ENCODE assay signal across 10 cellular contexts in genomic region chr4:2860391-2861348, GRCh38. TPM values are rescaled to one million over a fixed set of nuclear protein-coding genes. Genes with fewer than 3 reads are reported as not detected.
DNase-seq lines count a peak whose midpoint lies in the region; ATAC-seq and TF ChIP-seq lines count a peak whose summit lies in the region.
"Had no signal": no experiment of that assay in that cellular context is flagged by ENCODE, and none has a peak within 500 bp of the region (broad histone marks: within the 10 kb centered on the region; RNA-seq: fewer than 3 reads in every experiment).

No MANE protein-coding gene starts in this region.

- peaks cover 88% of the 10 kb centered on the region for H4K20me1 ChIP-seq in hepatocyte (ENCODE audit: insufficient read depth, poor library complexity, severe bottlenecking)

- H3K9me3 ChIP-seq in hepatocyte (ENCODE audit: low read depth) (no peaks in the 10 kb centered on the region), psoas muscle (no peaks in the 10 kb centered on the region)

- TF ChIP-seq CTCF in HFFc6 (IDR thresholded peaks at IDR 0.05) (no peak), hepatocyte (IDR thresholded peaks at IDR 0.05; ENCODE audit: poor library complexity) (no peak), psoas muscle (IDR thresholded peaks at IDR 0.05) (no peak)

- intact Hi-C loops in psoas muscle (cut with DNase I) = no loop called here

- H2AFZ ChIP-seq in hepatocyte = no peak overlapping the region

- H3K27me3 Mint-ChIP-seq in HFFc6 (ENCODE audit: insufficient read depth) = no peaks in the 10 kb centered on the region; the same call in none of the 2 replicates
- no peaks in the 10 kb centered on the region for H3K27me3 Mint-ChIP-seq in activated naive CD8-positive, alpha-beta T cell treated with anti-CD3 and anti-CD28 coated beads for 36 hours

- H3K4me3 ChIP-seq in hepatocyte (no peak overlapping the region), psoas muscle (no peak overlapping the region)
- H3K4me3 ChIP-seq: SK-N-MC had no signal

- DNase-seq in HFFc6 (no peak), hepatocyte (ENCODE audit: low spot score) (no peak), psoas muscle (peak in 1 of 2 donors; percentile 59), DMS79 treated with DMSO at 0.1 percent for 48 hours (lab: John Stamatoyannopoulos, UW) (no peak), HT-29 (ENCODE audit: low spot score) (no peak), AG20443 (ENCODE audit: low spot score) (no peak)
- DNase-seq in activated naive CD8-positive, alpha-beta T cell treated with anti-CD3 and anti-CD28 coated beads for 36 hours = no peak
- DNase-seq: Kasumi-1 had no signal

- H3K27me3 ChIP-seq in hepatocyte (no peaks in the 10 kb centered on the region), psoas muscle (ENCODE audit: insufficient read depth in 3 of 3, low read length in 2 of 3) (no peaks in the 10 kb centered on the region)

- peaks cover 54% of the 10 kb centered on the region for H3K4me1 ChIP-seq in hepatocyte (ENCODE audit: insufficient read depth)
- H3K4me1 ChIP-seq in psoas muscle = peaks cover 92% of the 10 kb centered on the region

- no peaks in the 10 kb centered on the region for H3K9me2 ChIP-seq in hepatocyte (replicated peaks; ENCODE audit: insufficient read depth)

- ATAC-seq in psoas muscle (peak in 3 of 4 donors; percentile 25 to 50 (median 48)), GM18517 (IDR thresholded peaks at IDR 0.05; ENCODE audit: unreplicated experiment) (no peak)

- peaks cover 65% of the 10 kb centered on the region for H3K4me1 Mint-ChIP-seq in HFFc6 (ENCODE audit: low read depth)
- H3K4me1 Mint-ChIP-seq in activated naive CD8-positive, alpha-beta T cell treated with anti-CD3 and anti-CD28 coated beads for 36 hours = peaks cover 56% of the 10 kb centered on the region

- H3K4me3 Mint-ChIP-seq in HFFc6 = peak overlapping the region; percentile 43
- H3K4me3 Mint-ChIP-seq in activated naive CD8-positive, alpha-beta T cell treated with anti-CD3 and anti-CD28 coated beads for 36 hours = no peak overlapping the region

- H3K36me3 ChIP-seq in hepatocyte (replicated peaks; ENCODE audit: insufficient read depth, low read depth) (no peaks in the 10 kb centered on the region), psoas muscle (ENCODE audit: insufficient read depth in 1 of 2, low read depth in 1 of 2) (no peaks in the 10 kb centered on the region)

- H3K4me2 ChIP-seq in hepatocyte = peak overlapping the region; percentile 59

- 66% methylated on average over 6 of the region's 6 CpGs for WGBS in hepatocyte (ENCODE audit: low lambda C conversion rate, missing lambda C conversion rate)
- WGBS in psoas muscle, 3 donors = 59 to 64% (median 64%) methylated on average over 6 of the region's 6 CpGs

- H3K27ac Mint-ChIP-seq in HFFc6 = peak overlapping the region; percentile 79
- peak overlapping the region; percentile 40 for H3K27ac Mint-ChIP-seq in activated naive CD8-positive, alpha-beta T cell treated with anti-CD3 and anti-CD28 coated beads for 36 hours

- H3K27ac ChIP-seq in hepatocyte = peak overlapping the region; percentile 59
- peak overlapping the region; percentile 81 for H3K27ac ChIP-seq in psoas muscle
- H3K27ac ChIP-seq: SK-N-MC had no signal

- H3K36me3 Mint-ChIP-seq in HFFc6 (ENCODE audit: low read depth) = peaks cover 14% of the 10 kb centered on the region
- peaks cover 20% of the 10 kb centered on the region for H3K36me3 Mint-ChIP-seq in activated naive CD8-positive, alpha-beta T cell treated with anti-CD3 and anti-CD28 coated beads for 36 hours

- H3K79me2 ChIP-seq in hepatocyte = peaks cover 97% of the 10 kb centered on the region

- H3K9me3 Mint-ChIP-seq in HFFc6 = no peaks in the 10 kb centered on the region
- no peaks in the 10 kb centered on the region for H3K9me3 Mint-ChIP-seq in activated naive CD8-positive, alpha-beta T cell treated with anti-CD3 and anti-CD28 coated beads for 36 hours

RNA-seq across cellular contexts. Expression of gene ADD1, which starts 17.0 kb away (rescaled TPM):
- total RNA-seq in HFFc6 (2021; fragmentation: NEBNext Ultra II Directional; extraction: Animal tissue kit (Norgen Biotek cat#: 25700)) = 100 to 1,000 TPM; 276 to 332 (median 321) TPM
- total RNA-seq in activated naive CD8-positive, alpha-beta T cell treated with anti-CD3 and anti-CD28 coated beads for 36 hours = 100 to 1,000 TPM; 136 TPM
- 143 and 179 TPM in 2 replicates for total RNA-seq in hepatocyte
- 174 and 208 TPM in 2 replicates for polyA plus RNA-seq in hepatocyte
- 100 to 1,000 TPM; 163 to 214 (median 187) TPM for total RNA-seq in psoas muscle
- polyA plus RNA-seq in psoas muscle = 100 to 1,000 TPM; 124 to 224 (median 126) TPM
- 125 and 167 TPM in 2 replicates for total RNA-seq in HT-29 (2014; rRNA removed; shearing (Covaris generic))
